In genomic region chr5:172933238-172933637, GRCh38 we compare ENCODE assay signal across 1 cellular context.
TF ChIP-seq lines count a peak whose summit lies in the region.

No MANE protein-coding gene starts in this region.

TF ChIP-seq in HepG2, 621 proteins besides CTCF, POLR2A, EP300 and RAD21:
- TF ChIP-seq ZNF629 (CRISPR knock-in tag; conservative IDR thresholded peaks at IDR 0.05) (peak; percentile 85), BCL6 (CRISPR knock-in tag; IDR thresholded peaks at IDR 0.05) (no peak), ZNF839 (CRISPR knock-in tag; IDR thresholded peaks at IDR 0.05; ENCODE audit: borderline replicate concordance) (no peak)
